8 cellular contexts compared by ENCODE assay signal in genomic region chr16:4316732-4317461, GRCh38. TPM values are rescaled to one million over a fixed set of nuclear protein-coding genes. Genes with fewer than 3 reads are reported as not detected.
A peak's percentile ranks its signal among the peaks of the same experiment; 100 is the strongest.
DNase-seq lines count a peak whose midpoint lies in the region; ATAC-seq and TF ChIP-seq lines count a peak whose summit lies in the region.

No MANE protein-coding gene starts in this region.

- DNase-seq in natural killer cell (no peak), left cardiac atrium (peak; percentile 73), sciatic nerve (ENCODE audit: low spot score) (no peak), hepatic stellate cell (ENCODE audit: low spot score) (no peak)
- no peak for DNase-seq in natural killer cell treated with Interleukin-12 subunit alpha and Interleukin-12 subunit beta and Interleukin-15 and Interleukin-18, amount 100 ng/mL, for 72 hours (ENCODE audit: low spot score)

- intact Hi-C loops in natural killer cell (cut with micrococcal nuclease) (no loop called here), left cardiac atrium (cut with DNase I) (no loop called here), sciatic nerve (cut with DNase I) (no loop called here)

- no peak for ATAC-seq in natural killer cell
- no peak for ATAC-seq in natural killer cell treated with Interleukin-12 subunit alpha and Interleukin-12 subunit beta and Interleukin-15 and Interleukin-18, amount 100 ng/mL, for 72 hours
- peak; percentile 41 to 47 for ATAC-seq in left cardiac atrium
- peak; percentile 25 for ATAC-seq in sciatic nerve
- no peak for ATAC-seq in GM21423 (IDR thresholded peaks at IDR 0.05; ENCODE audit: unreplicated experiment)
- ATAC-seq in GM18909 (IDR thresholded peaks at IDR 0.05; ENCODE audit: poor library complexity, unreplicated experiment) = no peak

- TF ChIP-seq CTCF in natural killer cell (IDR thresholded peaks at IDR 0.05) (no peak), VCaP (conservative IDR thresholded peaks at IDR 0.05) (no peak)

- H3K4me1 Mint-ChIP-seq in natural killer cell = peaks cover 11 to 22% of the 10 kb centered on the region in 2 donors
- H3K4me1 Mint-ChIP-seq in natural killer cell treated with Interleukin-12 subunit alpha and Interleukin-12 subunit beta and Interleukin-15 and Interleukin-18, amount 100 ng/mL, for 72 hours (ENCODE audit: low read depth in 2 of 2) = peaks cover 11 to 14% of the 10 kb centered on the region in 2 donors

- H3K9me3 Mint-ChIP-seq in natural killer cell = no peaks in the 10 kb centered on the region
- H3K9me3 Mint-ChIP-seq in natural killer cell treated with Interleukin-12 subunit alpha and Interleukin-12 subunit beta and Interleukin-15 and Interleukin-18, amount 100 ng/mL, for 72 hours = no peaks in the 10 kb centered on the region

- H3K27ac ChIP-seq in VCaP = peak overlapping the region; percentile 71

- H3K27me3 Mint-ChIP-seq in natural killer cell (ENCODE audit: low read depth in 2 of 2) = peaks cover 11 to 15% of the 10 kb centered on the region in 2 donors
- H3K27me3 Mint-ChIP-seq in natural killer cell treated with Interleukin-12 subunit alpha and Interleukin-12 subunit beta and Interleukin-15 and Interleukin-18, amount 100 ng/mL, for 72 hours = peaks cover 10 to 12% of the 10 kb centered on the region in 2 donors

- no peak overlapping the region for H3K27ac Mint-ChIP-seq in natural killer cell
- no peak overlapping the region for H3K27ac Mint-ChIP-seq in natural killer cell treated with Interleukin-12 subunit alpha and Interleukin-12 subunit beta and Interleukin-15 and Interleukin-18, amount 100 ng/mL, for 72 hours

- no peaks in the 10 kb centered on the region for H3K36me3 Mint-ChIP-seq in natural killer cell
- peaks cover 5% of the 10 kb centered on the region for H3K36me3 Mint-ChIP-seq in natural killer cell treated with Interleukin-12 subunit alpha and Interleukin-12 subunit beta and Interleukin-15 and Interleukin-18, amount 100 ng/mL, for 72 hours

- peak overlapping the region; percentile 65 for H3K4me3 Mint-ChIP-seq in natural killer cell
- no peak overlapping the region for H3K4me3 Mint-ChIP-seq in natural killer cell treated with Interleukin-12 subunit alpha and Interleukin-12 subunit beta and Interleukin-15 and Interleukin-18, amount 100 ng/mL, for 72 hours

RNA-seq across cellular contexts. Expression of gene GLIS2, which starts 1.0 kb away (rescaled TPM):
- under 1 TPM in 2 of 3 donors, not detected in 1; 0.05 to 0.35 TPM for total RNA-seq in natural killer cell
- total RNA-seq in natural killer cell treated with Interleukin-12 subunit alpha and Interleukin-12 subunit beta and Interleukin-15 and Interleukin-18, amount 100 ng/mL, for 72 hours = under 1 TPM; 0.31 to 0.43 TPM
- total RNA-seq in left cardiac atrium = 10 to 100 TPM; 23.9 to 29.2 TPM
- total RNA-seq in sciatic nerve = 39.4 TPM

RNA-seq across cellular contexts. Expression of gene PAM16, which starts 34.2 kb away (rescaled TPM):
- total RNA-seq in natural killer cell (10 to 100 TPM; 29.4 to 42.7 (median 39.0) TPM), left cardiac atrium (10 to 100 TPM; 51.0 to 64.3 TPM), sciatic nerve (37.8 TPM)
- total RNA-seq in natural killer cell treated with Interleukin-12 subunit alpha and Interleukin-12 subunit beta and Interleukin-15 and Interleukin-18, amount 100 ng/mL, for 72 hours = 100 to 1,000 TPM in 1 of 2 donors, 10 to 100 TPM in 1; 59.0 to 114 TPM

RNA-seq across cellular contexts. Expression of gene TFAP4, which starts 44.1 kb away (rescaled TPM):
- total RNA-seq in natural killer cell (1 to 10 TPM; 6.5 to 9.6 (median 8.9) TPM), left cardiac atrium (1 to 10 TPM; 3.7 to 4.2 TPM), sciatic nerve (12.7 TPM)
- 10 to 100 TPM; 10.8 to 46.2 TPM for total RNA-seq in natural killer cell treated with Interleukin-12 subunit alpha and Interleukin-12 subunit beta and Interleukin-15 and Interleukin-18, amount 100 ng/mL, for 72 hours

RNA-seq across cellular contexts. Expression of gene VASN, which starts 54.8 kb away (rescaled TPM):
- total RNA-seq in natural killer cell = under 1 TPM; 0.35 to 0.93 (median 0.78) TPM
- under 1 TPM in 1 of 2 donors, not detected in 1; 0.33 TPM for total RNA-seq in natural killer cell treated with Interleukin-12 subunit alpha and Interleukin-12 subunit beta and Interleukin-15 and Interleukin-18, amount 100 ng/mL, for 72 hours
- 10 to 100 TPM; 10.6 to 20.0 TPM for total RNA-seq in left cardiac atrium
- 38.4 TPM for total RNA-seq in sciatic nerve

Comparison
In these comparisons a context has a peak if more than half of its experiments do, and no peak if none do; other contexts are left out.
1. ATAC-seq: peak in left cardiac atrium (2 of 2) and sciatic nerve (single experiment); none in natural killer cell (0 of 3), natural killer cell treated with Interleukin-12 subunit alpha and Interleukin-12 subunit beta and Interleukin-15 and Interleukin-18, amount 100 ng/mL, for 72 hours (0 of 2), GM21423 (single experiment) and GM18909 (single experiment).
2. RNA of gene GLIS2, which starts 1.0 kb away (total RNA-seq): 39.4 TPM in sciatic nerve (single experiment) and 23.9 to 29.2 TPM in left cardiac atrium; 0.31 to 0.43 TPM in natural killer cell treated with Interleukin-12 subunit alpha and Interleukin-12 subunit beta and Interleukin-15 and Interleukin-18, amount 100 ng/mL, for 72 hours and 0.05 to 0.35 TPM in natural killer cell; every median in the first group is over 10 times any median in the second.